31 cellular contexts compared by ENCODE assay signal in the genomic region with DNA sequence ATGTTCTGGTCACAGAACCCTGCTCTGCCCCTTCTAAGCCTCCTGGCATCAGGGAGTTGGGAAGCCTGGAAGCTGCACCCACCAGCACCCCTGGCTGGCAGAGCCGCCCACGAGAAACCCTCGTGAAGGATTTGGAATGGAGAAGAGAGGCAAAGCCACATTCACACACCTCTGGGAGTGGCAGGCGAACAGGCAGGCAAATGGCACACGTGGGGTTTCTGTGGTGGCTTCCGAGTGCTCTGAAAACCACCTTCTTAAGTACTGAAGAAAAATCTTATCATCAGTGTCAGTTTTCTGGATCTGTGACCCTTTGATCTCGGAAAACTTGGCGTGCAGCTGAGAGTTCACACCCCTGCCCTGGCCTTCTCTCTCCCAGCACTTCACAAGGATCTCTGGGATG.
"Had no signal": no experiment of that assay in that cellular context is flagged by ENCODE, and none has a peak within 500 bp of the region (broad histone marks: within the 10 kb centered on the region; RNA-seq: fewer than 3 reads in every experiment).

No MANE protein-coding gene starts in this region.

- ATAC-seq: left colon; left lung; lower lobe of right lung; stimulated activated naive B cell treated with anti-CD40 and anti-IgM and Interleukin-4, amounts not matched to agents 10 μg/mL and 1 μg/mL and 100 μg/mL, for 72 hours; stimulated activated naive CD8-positive, alpha-beta T cell treated with anti-CD3 and anti-CD28 coated beads, Interleukin-15, Interleukin-2, amounts not matched to agents 100 U/mL and 50 U/mL, for 24 hours had no signal

- H3K4me1 ChIP-seq: left lung, lower lobe of right lung, neural progenitor cell, right atrium auricular region, right lobe of liver, stomach, testis, thyroid gland, transverse colon, upper lobe of left lung, vagina had no signal

- H3K9ac ChIP-seq: neural progenitor cell had no signal

- H3K4me1 Mint-ChIP-seq: immature natural killer cell; mesothelial cell of epicardium; naive B cell; natural killer cell; nephron progenitor cell; neural progenitor cell; stimulated activated naive B cell treated with anti-CD40 and anti-IgM and Interleukin-4, amounts not matched to agents 10 μg/mL and 1 μg/mL and 100 μg/mL, for 72 hours had no signal

- H3K36me3 Mint-ChIP-seq: immature natural killer cell; mesothelial cell of epicardium; naive B cell; neural progenitor cell; stimulated activated naive B cell treated with anti-CD40 and anti-IgM and Interleukin-4, amounts not matched to agents 10 μg/mL and 1 μg/mL and 100 μg/mL, for 72 hours had no signal

- H3K4me2 ChIP-seq: neural progenitor cell had no signal

- H3K4me3 Mint-ChIP-seq: immature natural killer cell; mesothelial cell of epicardium; naive B cell; natural killer cell; nephron progenitor cell; neural progenitor cell; stimulated activated naive B cell treated with anti-CD40 and anti-IgM and Interleukin-4, amounts not matched to agents 10 μg/mL and 1 μg/mL and 100 μg/mL, for 72 hours had no signal

- H3K4me3 ChIP-seq: left lung, lower lobe of right lung, neural progenitor cell, ovary, right atrium auricular region, right lobe of liver, stomach, testis, thyroid gland, transverse colon, upper lobe of left lung, vagina had no signal

- H3K27me3 Mint-ChIP-seq: naive B cell; progenitor cell of endocrine pancreas; stimulated activated naive B cell treated with anti-CD40 and anti-IgM and Interleukin-4, amounts not matched to agents 10 μg/mL and 1 μg/mL and 100 μg/mL, for 72 hours had no signal

- H3K27ac ChIP-seq: left lung, lower lobe of right lung, neural progenitor cell, neutrophil, ovary, right atrium auricular region, right lobe of liver, stomach, testis, thyroid gland, transverse colon, upper lobe of left lung, vagina had no signal

- DNase-seq: hypothalamus; immature natural killer cell; kidney; left colon; left lung; lower lobe of right lung; mammary epithelial cell; mesenchymal stem cell; naive B cell; natural killer cell; nephron progenitor cell; occipital lobe; ovary; right lobe of liver; stimulated activated CD4-positive, alpha-beta T cell treated with anti-CD3 and anti-CD28 coated beads, Interleukin-12 subunit alpha, Interleukin-12 subunit beta, amount 100 ng/mL, for 4 hours; stimulated activated CD4-positive, alpha-beta T cell treated with anti-CD3 and anti-CD28 coated beads, Interleukin-15, amount 100 ng/mL, for 24 hours; stimulated activated CD4-positive, alpha-beta T cell treated with anti-CD3 and anti-CD28 coated beads, Interleukin-2, amount 100 ng/mL, for 24 hours; stimulated activated CD4-positive, alpha-beta T cell treated with anti-CD3 and anti-CD28 coated beads, Interleukin-4, amount 100 ng/mL, for 1 hour; stimulated activated naive B cell treated with anti-CD40 and anti-IgM and Interleukin-4, amounts not matched to agents 10 μg/mL and 1 μg/mL and 100 μg/mL, for 72 hours; stimulated activated naive CD8-positive, alpha-beta T cell treated with anti-CD3 and anti-CD28 coated beads, Interleukin-15, Interleukin-2, amounts not matched to agents 100 U/mL and 50 U/mL, for 24 hours; stomach; testis; thyroid gland; transverse colon had no signal

- H3K27me3 ChIP-seq: left lung, neural progenitor cell, neutrophil, ovary, right atrium auricular region, right lobe of liver, testis, thyroid gland, transverse colon, upper lobe of left lung, vagina had no signal

- H3K36me3 ChIP-seq: left lung, lower lobe of right lung, neural progenitor cell, neutrophil, ovary, right atrium auricular region, right lobe of liver, stomach, thyroid gland, transverse colon, upper lobe of left lung, vagina had no signal

- H2AFZ ChIP-seq: neural progenitor cell had no signal

- H3K27ac Mint-ChIP-seq: immature natural killer cell; mesothelial cell of epicardium; naive B cell; natural killer cell; nephron progenitor cell; neural progenitor cell; progenitor cell of endocrine pancreas; stimulated activated naive B cell treated with anti-CD40 and anti-IgM and Interleukin-4, amounts not matched to agents 10 μg/mL and 1 μg/mL and 100 μg/mL, for 72 hours had no signal

- H3K9me3 ChIP-seq: left lung, lower lobe of right lung, neutrophil, ovary, right atrium auricular region, right lobe of liver, stomach, testis, thyroid gland, transverse colon, upper lobe of left lung, vagina had no signal
